In the genomic region with DNA sequence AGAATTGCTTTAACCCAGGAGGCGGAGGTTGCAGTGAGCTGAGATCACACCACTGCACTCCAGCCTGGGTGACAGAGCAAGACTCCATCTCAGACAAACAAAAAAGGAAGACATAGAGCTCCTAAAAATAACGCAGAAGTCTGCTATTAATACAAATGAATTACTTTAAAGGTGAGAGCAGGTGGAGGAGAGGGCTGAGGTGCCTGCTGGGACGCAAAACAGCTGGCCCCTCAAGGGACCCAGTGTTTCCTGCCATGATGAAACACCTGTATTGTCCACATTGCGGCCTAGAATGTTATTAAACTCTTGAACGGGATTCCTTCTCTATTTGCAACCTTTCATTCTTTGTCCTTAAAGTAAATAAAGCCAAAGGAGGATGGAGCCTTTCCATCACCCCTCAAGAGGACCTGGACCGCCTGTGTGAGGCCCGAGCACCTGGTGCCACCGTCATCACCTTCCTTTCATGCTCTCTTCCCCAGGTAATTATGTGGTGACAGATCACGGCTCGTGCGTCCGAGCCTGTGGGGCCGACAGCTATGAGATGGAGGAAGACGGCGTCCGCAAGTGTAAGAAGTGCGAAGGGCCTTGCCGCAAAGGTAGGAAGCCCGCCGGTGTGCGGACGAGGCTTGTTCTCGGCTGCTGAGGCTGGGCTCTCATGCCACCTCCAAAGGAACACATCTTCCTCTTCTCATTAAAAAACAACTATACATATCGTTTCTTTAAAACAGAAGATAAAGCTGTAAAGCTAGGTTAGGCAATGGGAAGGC, we compare ENCODE assay signal across 1 cellular context.
TF ChIP-seq lines count a peak whose summit lies in the region.

No MANE protein-coding gene starts in this region.

TF ChIP-seq in IMR-90, 13 proteins besides CTCF, POLR2A, EP300 and RAD21 (continued from another document):
- TF ChIP-seq RCOR1 (IDR thresholded peaks at IDR 0.05; ENCODE audit: insufficient replicate concordance, low read length) = no peak
- TF ChIP-seq FOS (IDR thresholded peaks at IDR 0.05; ENCODE audit: low read depth, low read length) = no peak
- TF ChIP-seq, protein P1, sequence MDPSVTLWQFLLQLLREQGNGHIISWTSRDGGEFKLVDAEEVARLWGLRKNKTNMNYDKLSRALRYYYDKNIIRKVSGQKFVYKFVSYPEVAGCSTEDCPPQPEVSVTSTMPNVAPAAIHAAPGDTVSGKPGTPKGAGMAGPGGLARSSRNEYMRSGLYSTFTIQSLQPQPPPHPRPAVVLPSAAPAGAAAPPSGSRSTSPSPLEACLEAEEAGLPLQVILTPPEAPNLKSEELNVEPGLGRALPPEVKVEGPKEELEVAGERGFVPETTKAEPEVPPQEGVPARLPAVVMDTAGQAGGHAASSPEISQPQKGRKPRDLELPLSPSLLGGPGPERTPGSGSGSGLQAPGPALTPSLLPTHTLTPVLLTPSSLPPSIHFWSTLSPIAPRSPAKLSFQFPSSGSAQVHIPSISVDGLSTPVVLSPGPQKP (IDR thresholded peaks at IDR 0.05; ENCODE audit: borderline replicate concordance, low read depth, low read length) = no peak
- no peak for TF ChIP-seq NFE2L2 (IDR thresholded peaks at IDR 0.05; ENCODE audit: low read depth, low read length)
- TF ChIP-seq MAFK (IDR thresholded peaks at IDR 0.05; ENCODE audit: low read depth, low read length) = no peak
